In genomic region chr17:81342700-81343070, GRCh38 we compare ENCODE assay signal across 1 cellular context.
TF ChIP-seq lines count a peak whose summit lies in the region.

No MANE protein-coding gene starts in this region.

TF ChIP-seq in HepG2, 621 proteins besides CTCF, POLR2A, EP300 and RAD21 (continued from another document):
- no peak for TF ChIP-seq ZHX2 (IDR thresholded peaks at IDR 0.05; ENCODE audit: low read depth)
- 0 out of 2 replicates have a peak, but pooled peaks have one; percentile 55 for TF ChIP-seq ZHX2 (CRISPR knock-in tag; IDR thresholded peaks at IDR 0.05; ENCODE audit: borderline replicate concordance)
- 0 out of 2 replicates have a peak, but pooled peaks have one; percentile 6 for TF ChIP-seq MEIS1 (CRISPR knock-in tag; IDR thresholded peaks at IDR 0.05; ENCODE audit: borderline replicate concordance)
- no peak for TF ChIP-seq ZNF629 (CRISPR knock-in tag; conservative IDR thresholded peaks at IDR 0.05)
- TF ChIP-seq RFX3 (CRISPR knock-in tag; IDR thresholded peaks at IDR 0.05) = no peak
- peak; percentile 8; the same call in 1 of the 2 replicates for TF ChIP-seq GABPB1 (CRISPR knock-in tag; IDR thresholded peaks at IDR 0.05)
- TF ChIP-seq HBP1 (CRISPR knock-in tag; IDR thresholded peaks at IDR 0.05; ENCODE audit: low read depth) = no peak
- 0 out of 2 replicates have a peak, but pooled peaks have one; percentile 18 for TF ChIP-seq MLXIP (CRISPR knock-in tag; IDR thresholded peaks at IDR 0.05; ENCODE audit: borderline replicate concordance)
- TF ChIP-seq ZNF564 (CRISPR knock-in tag; IDR thresholded peaks at IDR 0.05) = 0 out of 2 replicates have a peak, but pooled peaks have one; percentile 11
- peak; percentile 41; the same call in 1 of the 2 replicates for TF ChIP-seq TBX2 (CRISPR knock-in tag; IDR thresholded peaks at IDR 0.05; ENCODE audit: borderline replicate concordance)
- 0 out of 2 replicates have a peak, but pooled peaks have one; percentile 44 for TF ChIP-seq RBFOX2 (IDR thresholded peaks at IDR 0.05; ENCODE audit: low read depth, low read length)
- no peak for TF ChIP-seq HDAC2 (CRISPR knock-in tag; IDR thresholded peaks at IDR 0.05)
- TF ChIP-seq KAT7 (CRISPR knock-in tag; IDR thresholded peaks at IDR 0.05; ENCODE audit: borderline replicate concordance) = 0 out of 2 replicates have a peak, but pooled peaks have one; percentile 38
- TF ChIP-seq CENPT (CRISPR knock-in tag; IDR thresholded peaks at IDR 0.05; ENCODE audit: low read depth) = no peak
- no peak for TF ChIP-seq ZKSCAN5 (CRISPR knock-in tag; IDR thresholded peaks at IDR 0.05)
- no peak; the same call in 1 of the 2 replicates for TF ChIP-seq MTF2 (CRISPR knock-in tag; IDR thresholded peaks at IDR 0.05; ENCODE audit: borderline replicate concordance)
- TF ChIP-seq, protein P1, sequence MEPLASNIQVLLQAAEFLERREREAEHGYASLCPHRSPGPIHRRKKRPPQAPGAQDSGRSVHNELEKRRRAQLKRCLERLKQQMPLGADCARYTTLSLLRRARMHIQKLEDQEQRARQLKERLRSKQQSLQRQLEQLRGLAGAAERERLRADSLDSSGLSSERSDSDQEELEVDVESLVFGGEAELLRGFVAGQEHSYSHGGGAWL (CRISPR knock-in tag; IDR thresholded peaks at IDR 0.05) = 0 out of 2 replicates have a peak, but pooled peaks have one; percentile 20
